ENCODE assay signal across 8 cellular contexts in the genomic region with DNA sequence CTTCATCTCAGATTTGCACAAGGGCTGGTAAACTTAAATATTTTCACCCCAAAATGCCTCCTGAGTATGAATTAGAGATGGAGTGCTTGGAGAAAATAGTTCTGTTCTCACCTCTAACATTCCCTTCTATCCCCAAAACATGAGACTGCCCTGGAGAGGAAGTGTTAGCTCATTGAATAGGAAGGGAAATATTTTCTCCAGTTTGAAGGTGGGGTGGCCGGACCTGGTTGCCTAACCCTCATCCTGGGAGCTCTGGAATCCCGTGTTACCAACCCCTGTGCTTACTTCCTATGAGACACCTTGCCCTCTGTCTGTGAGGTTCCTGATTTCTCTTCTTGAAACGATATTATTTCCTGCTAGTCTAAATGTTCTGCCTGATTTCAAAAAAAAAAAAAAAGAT. TPM values are rescaled to one million over a fixed set of nuclear protein-coding genes. Genes with fewer than 3 reads are reported as not detected.
DNase-seq lines count a peak whose midpoint lies in the region; ATAC-seq, FAIRE-seq and TF ChIP-seq lines count a peak whose summit lies in the region.

No MANE protein-coding gene starts in this region.

- H3K27me3 Mint-ChIP-seq in Calu3 (ENCODE audit: unreplicated experiment) (no peaks in the 10 kb centered on the region), H9 (ENCODE audit: low read depth) (no peaks in the 10 kb centered on the region; the same call in none of the 2 replicates)

- H3T11ph ChIP-seq in H9 (ENCODE audit: low read length): no peak overlapping the region

- peaks cover 42% of the 10 kb centered on the region for H3K4me1 Mint-ChIP-seq in Calu3 (ENCODE audit: low read depth, unreplicated experiment)
- peaks cover 14 to 16% of the 10 kb centered on the region in 2 experiments for H3K4me1 Mint-ChIP-seq in H9

- no peak overlapping the region for H2BK5ac ChIP-seq in H9 (ENCODE audit: insufficient read length, low read length)

- 37 to 38% methylated on average over 3 of the region's 3 CpGs for WGBS in pancreas, 2 donors
- no CpG with 5 or more reads among the region's 3 CpGs for WGBS in H9 (ENCODE audit: extremely low coverage, insufficient read length, low lambda C conversion rate)

- no peak overlapping the region for H3K14ac ChIP-seq in H9 (ENCODE audit: insufficient read depth, low read length)

- no peaks in the 10 kb centered on the region; the same call in 1 of the 2 replicates for H3K9me3 ChIP-seq in OCI-LY7 (ENCODE audit: low read length)
- H3K9me3 ChIP-seq in pancreas: no peaks in the 10 kb centered on the region
- no peaks in the 10 kb centered on the region for H3K9me3 ChIP-seq in H9 (ENCODE audit: control insufficient read depth, low read depth, low read length)

- no peak overlapping the region for H2BK20ac ChIP-seq in H9 (ENCODE audit: low read depth, low read length, poor library complexity, severe bottlenecking)

- DNase-seq in Calu3 (peak; percentile 17), OCI-LY7 (ENCODE audit: low spot score) (no peak), epithelial cell of esophagus (ENCODE audit: low read depth) (peak; percentile 51), pancreas (no peak), H9 (no peak), dedifferentiated amniotic fluid mesenchymal stem cell (ENCODE audit: extremely low spot score) (no peak), mucosa of gallbladder (ENCODE audit: low spot score) (no peak), MV-4-11 (lab: John Stamatoyannopoulos, UW) (no peak)

- BruUV-seq in Calu3 (replicated peaks; lab: Mats Ljungman, UMichigan) (TSS peak; percentile 50), OCI-LY7 (replicated peaks; lab: Mats Ljungman, UMichigan) (no TSS peak)

- H4K5ac ChIP-seq in H9 (ENCODE audit: insufficient read length, low read depth, low read length): no peak overlapping the region

- H2AFZ ChIP-seq in OCI-LY7 (ENCODE audit: low read length): peak overlapping the region; percentile 98
- H2AFZ ChIP-seq in H9 (ENCODE audit: low read length): no peak overlapping the region

- H3K27me3 ChIP-seq in pancreas (no peaks in the 10 kb centered on the region), H9 (ENCODE audit: insufficient read depth, low read length) (no peaks in the 10 kb centered on the region)

- H3K27ac ChIP-seq in OCI-LY7 (ENCODE audit: low read depth, low read length, poor library complexity, severe bottlenecking): no peak overlapping the region
- peak overlapping the region in 3 of 4 donors; percentile 74 to 92 (median 80) for H3K27ac ChIP-seq in pancreas
- no peak overlapping the region for H3K27ac ChIP-seq in H9 (ENCODE audit: insufficient read length, low read depth, low read length)

- no peaks in the 10 kb centered on the region for H3K9me3 Mint-ChIP-seq in Calu3 (ENCODE audit: low read depth, unreplicated experiment)
- 0 out of 5 replicates have a peak, but pooled peaks cover 0 to 3% of the 10 kb centered on the region in 2 experiments for H3K9me3 Mint-ChIP-seq in H9

- peaks cover 14% of the 10 kb centered on the region for H3K36me3 Mint-ChIP-seq in Calu3 (ENCODE audit: insufficient read depth, unreplicated experiment)
- peaks cover 0 to 2% (median 0%) of the 10 kb centered on the region in 3 experiments; a peak in 1 of 7 replicates for H3K36me3 Mint-ChIP-seq in H9 (ENCODE audit: insufficient read depth in 1 of 3, low read depth in 3 of 3)

- H3K4me1 ChIP-seq in OCI-LY7 (ENCODE audit: insufficient read depth, low read length, poor library complexity, severe bottlenecking) (peaks cover 17% of the 10 kb centered on the region), pancreas (peaks cover 0 to 15% (median 7%) of the 10 kb centered on the region in 3 donors), H9 (ENCODE audit: insufficient read depth, low read length) (peaks cover 3% of the 10 kb centered on the region)

- no peak overlapping the region for H2BK120ac ChIP-seq in H9 (ENCODE audit: low read depth, low read length, poor library complexity, severe bottlenecking)

- H3K27ac Mint-ChIP-seq in Calu3 (ENCODE audit: unreplicated experiment): peak overlapping the region; percentile 22
- no peak overlapping the region; a peak in 1 of 7 replicates for H3K27ac Mint-ChIP-seq in H9

- no peak overlapping the region for H4K91ac ChIP-seq in H9 (ENCODE audit: insufficient read length, low read depth, low read length)

- H3K4me3 Mint-ChIP-seq in Calu3 (ENCODE audit: low read depth, unreplicated experiment) (peak overlapping the region; percentile 63), H9 (no peak overlapping the region)

- no peak overlapping the region for H4K8ac ChIP-seq in H9 (replicated peaks; ENCODE audit: insufficient read length, low read depth, low read length)

- peak in 3 of 4 donors; percentile 32 to 39 (median 37) for ATAC-seq in pancreas

- H3K9me2 ChIP-seq in OCI-LY7 (ENCODE audit: insufficient read depth, low read length): no peaks in the 10 kb centered on the region

- no peak overlapping the region for H3K18ac ChIP-seq in H9 (ENCODE audit: insufficient read length, low read depth, low read length)

- no peak for TF ChIP-seq CTCF in Calu3 (IDR thresholded peaks at IDR 0.05; ENCODE audit: unreplicated experiment)
- TF ChIP-seq CTCF in OCI-LY7 (conservative IDR thresholded peaks at IDR 0.05; ENCODE audit: low read length): no peak
- no peak for TF ChIP-seq CTCF in epithelial cell of esophagus (IDR thresholded peaks at IDR 0.05; ENCODE audit: insufficient read depth, low read depth, low read length, missing control alignments)
- no peak for TF ChIP-seq CTCF in pancreas (IDR thresholded peaks at IDR 0.05)
- TF ChIP-seq CTCF in H9 (conservative IDR thresholded peaks at IDR 0.05): no peak

- no peak overlapping the region for H2BK15ac ChIP-seq in H9 (ENCODE audit: low read depth, low read length)

- H3K56ac ChIP-seq in H9 (ENCODE audit: insufficient read length, low read depth, low read length): no peak overlapping the region

- no peak overlapping the region for H3K9ac ChIP-seq in H9 (ENCODE audit: extremely low read depth, insufficient read length, low read length)

- POLR2A ChIA-PET in OCI-LY7 (lab: Charles Lee): interaction anchor here (0.6 to 1.0 kb wide), 2 partner anchors 9 to 65 kb away, joined by 3 read pairs; no protein-coding TSS in a partner anchor

- no peaks in the 10 kb centered on the region for H3K79me2 ChIP-seq in OCI-LY7 (ENCODE audit: insufficient read depth, low read depth, low read length)
- no peaks in the 10 kb centered on the region for H3K79me2 ChIP-seq in H9 (ENCODE audit: insufficient read depth, low read length)

- H3K4me3 ChIP-seq in OCI-LY7 (ENCODE audit: low read depth, low read length, poor library complexity, severe bottlenecking): peak overlapping the region; percentile 69
- no peak overlapping the region for H3K4me3 ChIP-seq in epithelial cell of esophagus (ENCODE audit: low read length)
- H3K4me3 ChIP-seq in pancreas: peak overlapping the region; percentile 18 to 53 (median 37)

- no peak overlapping the region for H3K4ac ChIP-seq in H9 (ENCODE audit: low read depth, low read length)

- H2BK12ac ChIP-seq in H9 (ENCODE audit: insufficient read length, low read depth, low read length): no peak overlapping the region

- H2AK5ac ChIP-seq in H9 (ENCODE audit: insufficient read length, low read length): no peak overlapping the region

- H3K23me2 ChIP-seq in H9 (ENCODE audit: insufficient read length, low read depth, low read length, poor library complexity, severe bottlenecking): no peaks in the 10 kb centered on the region

- H3K4me2 ChIP-seq in OCI-LY7 (ENCODE audit: low read length): peak overlapping the region; percentile 94
- H3K4me2 ChIP-seq in H9 (ENCODE audit: insufficient read depth, insufficient read length, low read length): no peak overlapping the region

- no peaks in the 10 kb centered on the region for H3K36me3 ChIP-seq in OCI-LY7 (ENCODE audit: insufficient read depth, low read length)
- H3K36me3 ChIP-seq in pancreas: no peaks in the 10 kb centered on the region

- H3K23ac ChIP-seq in H9 (ENCODE audit: insufficient read length, low read depth, low read length): no peak overlapping the region

- H4K20me1 ChIP-seq in OCI-LY7 (ENCODE audit: insufficient read depth, low read length): no peaks in the 10 kb centered on the region
- no peaks in the 10 kb centered on the region for H4K20me1 ChIP-seq in H9 (ENCODE audit: control insufficient read depth, insufficient read depth, insufficient read length)

- H3K79me1 ChIP-seq in H9 (ENCODE audit: insufficient read depth, low read depth, low read length, poor library complexity, severe bottlenecking): no peaks in the 10 kb centered on the region

- intact Hi-C loops in Calu3 (cut with micrococcal nuclease; ENCODE audit: unreplicated experiment) (no loop called here), OCI-LY7 (cut with micrococcal nuclease; ENCODE audit: unreplicated experiment) (no loop called here), pancreas (cut with DNase I) (no loop called here)

- no peak for FAIRE-seq in pancreas (lab: Jason Lieb, UNC)

- CTCF ChIA-PET in Calu3 (lab: Charles Lee): interaction anchor here (0.7 to 1.3 kb wide), 2 partner anchors 67 to 272 kb away, joined by 3 to 4 read pairs; no protein-coding TSS in a partner anchor
- CTCF ChIA-PET in OCI-LY7 (lab: Charles Lee; ENCODE audit: unreplicated experiment): interaction anchor here (0.5 kb wide), 1 partner anchor 67 kb away, joined by 3 read pairs; no protein-coding TSS in a partner anchor

RNA-seq across cellular contexts. Expression of a gene that starts 0.8 kb away (rescaled TPM):
- total RNA-seq in Calu3 (2022): 40.8 and 139 TPM in 2 replicates
- 0.26 and 0.57 TPM in 2 replicates for total RNA-seq in OCI-LY7 (2014; rRNA removed; shearing (Covaris generic))
- total RNA-seq in OCI-LY7 (2022): 0.37 and 0.72 TPM in 2 replicates
- 1 to 10 TPM; 1.3 to 7.5 (median 1.7) TPM for total RNA-seq in pancreas
- polyA plus RNA-seq in pancreas: 1 to 10 TPM; 1.5 to 1.6 TPM
- 0.09 TPM in 1 of 2 replicates, not detected in the other for total RNA-seq in H9 (2021)
- 11.8 TPM for total RNA-seq in mucosa of gallbladder

RNA-seq across cellular contexts. Expression of a gene that starts 25.2 kb away (rescaled TPM):
- total RNA-seq in Calu3 (2022) (45.2 and 153 TPM in 2 replicates), OCI-LY7 (2022) (0.17 and 0.39 TPM in 2 replicates), pancreas (10 to 100 TPM in 1 of 6 donors, 1 to 10 TPM in 5; 2.3 to 11.6 (median 3.9) TPM), H9 (2021) (0.55 and 0.64 TPM in 2 replicates), mucosa of gallbladder (11.1 TPM)
- 0.26 and 0.35 TPM in 2 replicates for total RNA-seq in OCI-LY7 (2014; rRNA removed; shearing (Covaris generic))
- polyA plus RNA-seq in pancreas: 1 to 10 TPM; 2.3 to 4.6 TPM

RNA-seq across cellular contexts. Expression of a gene that starts 51.1 kb away (rescaled TPM):
- total RNA-seq in Calu3 (2022) (66.7 and 127 TPM in 2 replicates), OCI-LY7 (2022) (19.0 and 19.4 TPM in 2 replicates), pancreas (10 to 100 TPM; 11.7 to 52.6 (median 17.6) TPM), H9 (2021) (20.0 and 20.9 TPM in 2 replicates), mucosa of gallbladder (62.0 TPM)
- 8.9 and 11.7 TPM in 2 replicates for total RNA-seq in OCI-LY7 (2014; rRNA removed; shearing (Covaris generic))
- polyA plus RNA-seq in pancreas: 10 to 100 TPM in 1 of 2 donors, 1 to 10 TPM in 1; 4.7 to 18.1 TPM

Comparison
In these comparisons a context has a peak if more than half of its experiments do, and no peak if none do; other contexts are left out.
1. DNase-seq: peak in Calu3 (single experiment) and epithelial cell of esophagus (single experiment); none in OCI-LY7 (single experiment), pancreas (0 of 6), H9 (single experiment), dedifferentiated amniotic fluid mesenchymal stem cell (single experiment), mucosa of gallbladder (single experiment) and MV-4-11 (single experiment).
2. H3K27ac ChIP-seq: peak in pancreas (3 of 4); none in OCI-LY7 (single experiment) and H9 (single experiment).